ENCODE assay signal across 1 cellular context in the genomic region with DNA sequence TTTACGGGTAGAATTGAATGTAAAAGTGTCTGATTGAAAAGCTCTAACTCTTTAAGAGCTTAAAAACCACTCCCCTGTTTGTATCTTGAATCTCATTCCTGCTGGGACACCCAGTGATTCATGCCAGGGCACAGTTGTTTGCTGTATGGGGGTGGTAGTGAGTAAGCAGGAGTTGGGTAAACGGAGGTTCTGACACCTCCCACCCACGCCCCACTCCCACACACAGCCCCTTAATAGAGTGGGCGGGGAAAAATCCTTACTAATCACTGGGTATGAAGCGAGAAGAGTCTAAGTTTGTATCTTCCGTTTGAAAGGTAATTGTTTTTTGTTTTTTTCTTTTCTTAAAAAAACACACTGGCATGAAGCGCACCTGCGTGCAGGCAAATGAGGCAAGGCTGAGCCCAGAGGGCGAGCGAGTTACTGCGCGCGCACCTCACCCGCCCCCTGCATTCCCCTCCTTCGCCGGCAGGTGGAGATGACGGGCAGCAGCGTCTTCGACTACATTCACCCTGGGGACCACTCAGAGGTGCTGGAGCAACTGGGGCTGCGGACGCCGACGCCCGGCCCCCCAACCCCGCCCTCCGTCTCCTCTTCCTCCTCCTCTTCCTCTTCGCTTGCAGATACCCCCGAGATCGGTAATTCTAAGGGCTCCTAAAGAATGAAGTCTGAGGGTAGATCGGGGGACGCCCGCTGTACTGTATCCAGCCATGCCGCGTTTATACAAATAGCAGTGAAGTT.
A peak's percentile ranks its signal among the peaks of the same experiment; 100 is the strongest.
TF ChIP-seq lines count a peak whose summit lies in the region.

No MANE protein-coding gene starts in this region.

TF ChIP-seq in HepG2, 621 proteins besides CTCF, POLR2A, EP300 and RAD21 (continued from another document):
- TF ChIP-seq GABPA (IDR thresholded peaks at IDR 0.05; ENCODE audit: low read depth, low read length) (no peak), GABPA (CRISPR knock-in tag; IDR thresholded peaks at IDR 0.05; ENCODE audit: low read depth) (no peak), ZNF660 (CRISPR knock-in tag; IDR thresholded peaks at IDR 0.05; ENCODE audit: borderline replicate concordance, low read depth) (no peak), HOXD1 (CRISPR knock-in tag; IDR thresholded peaks at IDR 0.05) (peak; percentile 27; the same call in 1 of the 2 replicates), TAF1 (CRISPR knock-in tag; IDR thresholded peaks at IDR 0.05) (0 out of 2 replicates have a peak, but pooled peaks have one; percentile 36), TOE1 (CRISPR knock-in tag; IDR thresholded peaks at IDR 0.05) (no peak), THAP11 (CRISPR knock-in tag; IDR thresholded peaks at IDR 0.05) (peak; percentile 68), ZFY (CRISPR knock-in tag; IDR thresholded peaks at IDR 0.05) (no peak), ZNF878 (CRISPR knock-in tag; IDR thresholded peaks at IDR 0.05) (no peak), TBX2 (CRISPR knock-in tag; IDR thresholded peaks at IDR 0.05; ENCODE audit: borderline replicate concordance) (peak; percentile 24; the same call in 1 of the 2 replicates), SAFB2 (CRISPR knock-in tag; IDR thresholded peaks at IDR 0.05; ENCODE audit: borderline replicate concordance, low read depth) (0 out of 2 replicates have a peak, but pooled peaks have one; percentile 16), YEATS2 (CRISPR knock-in tag; IDR thresholded peaks at IDR 0.05; ENCODE audit: borderline replicate concordance) (peak; percentile 50; the same call in 1 of the 2 replicates), ZNF570 (CRISPR knock-in tag; IDR thresholded peaks at IDR 0.05; ENCODE audit: borderline replicate concordance) (no peak), ZNF780A (CRISPR knock-in tag; IDR thresholded peaks at IDR 0.05) (no peak), DMAP1 (CRISPR knock-in tag; IDR thresholded peaks at IDR 0.05) (0 out of 2 replicates have a peak, but pooled peaks have one; percentile 10), ZNF569 (CRISPR knock-in tag; IDR thresholded peaks at IDR 0.05; ENCODE audit: borderline replicate concordance) (no peak), ZBTB20 (CRISPR knock-in tag; IDR thresholded peaks at IDR 0.05; ENCODE audit: borderline replicate concordance, low read depth) (no peak)
- TF ChIP-seq, protein P1, sequence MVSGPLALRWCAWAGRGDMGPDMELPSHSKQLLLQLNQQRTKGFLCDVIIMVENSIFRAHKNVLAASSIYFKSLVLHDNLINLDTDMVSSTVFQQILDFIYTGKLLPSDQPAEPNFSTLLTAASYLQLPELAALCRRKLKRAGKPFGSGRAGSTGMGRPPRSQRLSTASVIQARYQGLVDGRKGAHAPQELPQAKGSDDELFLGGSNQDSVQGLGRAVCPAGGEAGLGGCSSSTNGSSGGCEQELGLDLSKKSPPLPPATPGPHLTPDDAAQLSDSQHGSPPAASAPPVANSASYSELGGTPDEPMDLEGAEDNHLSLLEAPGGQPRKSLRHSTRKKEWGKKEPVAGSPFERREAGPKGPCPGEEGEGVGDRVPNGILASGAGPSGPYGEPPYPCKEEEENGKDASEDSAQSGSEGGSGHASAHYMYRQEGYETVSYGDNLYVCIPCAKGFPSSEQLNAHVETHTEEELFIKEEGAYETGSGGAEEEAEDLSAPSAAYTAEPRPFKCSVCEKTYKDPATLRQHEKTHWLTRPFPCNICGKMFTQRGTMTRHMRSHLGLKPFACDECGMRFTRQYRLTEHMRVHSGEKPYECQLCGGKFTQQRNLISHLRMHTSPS (CRISPR knock-in tag; IDR thresholded peaks at IDR 0.05; ENCODE audit: low read depth), result no peak
- TF ChIP-seq, protein P2, sequence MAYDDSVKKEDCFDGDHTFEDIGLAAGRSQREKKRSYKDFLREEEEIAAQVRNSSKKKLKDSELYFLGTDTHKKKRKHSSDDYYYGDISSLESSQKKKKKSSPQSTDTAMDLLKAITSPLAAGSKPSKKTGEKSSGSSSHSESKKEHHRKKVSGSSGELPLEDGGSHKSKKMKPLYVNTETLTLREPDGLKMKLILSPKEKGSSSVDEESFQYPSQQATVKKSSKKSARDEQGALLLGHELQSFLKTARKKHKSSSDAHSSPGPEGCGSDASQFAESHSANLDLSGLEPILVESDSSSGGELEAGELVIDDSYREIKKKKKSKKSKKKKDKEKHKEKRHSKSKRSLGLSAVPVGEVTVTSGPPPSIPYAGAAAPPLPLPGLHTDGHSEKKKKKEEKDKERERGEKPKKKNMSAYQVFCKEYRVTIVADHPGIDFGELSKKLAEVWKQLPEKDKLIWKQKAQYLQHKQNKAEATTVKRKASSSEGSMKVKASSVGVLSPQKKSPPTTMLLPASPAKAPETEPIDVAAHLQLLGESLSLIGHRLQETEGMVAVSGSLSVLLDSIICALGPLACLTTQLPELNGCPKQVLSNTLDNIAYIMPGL (CRISPR knock-in tag; IDR thresholded peaks at IDR 0.05; ENCODE audit: borderline replicate concordance in 1 of 2, low read depth in 1 of 2), result peak; percentile 56 to 77; a peak in 2 of 4 replicates
- TF ChIP-seq, protein P3, sequence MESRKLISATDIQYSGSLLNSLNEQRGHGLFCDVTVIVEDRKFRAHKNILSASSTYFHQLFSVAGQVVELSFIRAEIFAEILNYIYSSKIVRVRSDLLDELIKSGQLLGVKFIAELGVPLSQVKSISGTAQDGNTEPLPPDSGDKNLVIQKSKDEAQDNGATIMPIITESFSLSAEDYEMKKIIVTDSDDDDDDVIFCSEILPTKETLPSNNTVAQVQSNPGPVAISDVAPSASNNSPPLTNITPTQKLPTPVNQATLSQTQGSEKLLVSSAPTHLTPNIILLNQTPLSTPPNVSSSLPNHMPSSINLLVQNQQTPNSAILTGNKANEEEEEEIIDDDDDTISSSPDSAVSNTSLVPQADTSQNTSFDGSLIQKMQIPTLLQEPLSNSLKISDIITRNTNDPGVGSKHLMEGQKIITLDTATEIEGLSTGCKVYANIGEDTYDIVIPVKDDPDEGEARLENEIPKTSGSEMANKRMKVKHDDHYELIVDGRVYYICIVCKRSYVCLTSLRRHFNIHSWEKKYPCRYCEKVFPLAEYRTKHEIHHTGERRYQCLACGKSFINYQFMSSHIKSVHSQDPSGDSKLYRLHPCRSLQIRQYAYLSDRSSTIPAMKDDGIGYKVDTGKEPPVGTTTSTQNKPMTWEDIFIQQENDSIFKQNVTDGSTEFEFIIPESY (CRISPR knock-in tag; IDR thresholded peaks at IDR 0.05), result 0 out of 2 replicates have a peak, but pooled peaks have one; percentile 6
- TF ChIP-seq, protein P4, sequence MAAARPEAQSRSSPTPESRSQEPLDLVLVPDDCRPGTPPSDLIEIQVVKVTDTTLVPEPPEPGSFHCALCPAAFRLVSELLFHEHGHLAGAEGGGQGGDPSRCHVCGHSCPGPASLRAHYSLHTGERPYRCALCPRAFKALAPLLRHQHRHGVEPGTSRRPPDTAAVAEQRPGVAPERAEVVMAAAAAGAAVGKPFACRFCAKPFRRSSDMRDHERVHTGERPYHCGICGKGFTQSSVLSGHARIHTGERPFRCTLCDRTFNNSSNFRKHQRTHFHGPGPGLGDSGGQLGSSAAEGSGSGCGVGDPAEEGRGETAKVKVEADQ (CRISPR knock-in tag; IDR thresholded peaks at IDR 0.05; ENCODE audit: borderline replicate concordance), result peak; percentile 40; the same call in 1 of the 2 replicates
TF ChIP-seq in HepG2: peak in this region for 58.
